Comparison of ENCODE assay signal across 18 cellular contexts in genomic region chr2:226362991-226363390, GRCh38.
DNase-seq lines count a peak whose midpoint lies in the region; ATAC-seq, FAIRE-seq and TF ChIP-seq lines count a peak whose summit lies in the region.
"Had no signal": no experiment of that assay in that cellular context is flagged by ENCODE, and none has a peak within 500 bp of the region (broad histone marks: within the 10 kb centered on the region; RNA-seq: fewer than 3 reads in every experiment).

No MANE protein-coding gene starts in this region.

- H3K9ac ChIP-seq in endothelial cell of umbilical vein (replicated peaks; ENCODE audit: extremely low read depth, insufficient read depth, low read length): no peak overlapping the region

- H3K36me3 Mint-ChIP-seq in activated naive CD4-positive, alpha-beta T cell treated with anti-CD3 and anti-CD28 coated beads for 36 hours (ENCODE audit: low read depth): no peaks in the 10 kb centered on the region
- H3K36me3 Mint-ChIP-seq: natural killer cell treated with Interleukin-12 subunit alpha and Interleukin-12 subunit beta and Interleukin-15 and Interleukin-18, amount 100 ng/mL, for 72 hours had no signal

- POLR2A ChIA-PET in endothelial cell of umbilical vein (lab: Charles Lee): no interaction called here

- CTCF ChIA-PET in endothelial cell of umbilical vein (lab: Charles Lee): interaction anchor here (1.0 kb wide), 1 partner anchor 13 kb away, joined by 3 read pairs; no protein-coding TSS in a partner anchor
- CTCF ChIA-PET in activated naive CD4-positive, alpha-beta T cell treated with anti-CD3 and anti-CD28 coated beads for 36 hours (lab: Charles Lee): no interaction called here

- intact Hi-C loops in endothelial cell of umbilical vein (cut with micrococcal nuclease): no loop called here
- intact Hi-C loops in activated naive CD4-positive, alpha-beta T cell treated with anti-CD3 and anti-CD28 coated beads for 36 hours (cut with micrococcal nuclease): no loop called here

- H3K9me3 ChIP-seq in MG63 (no peaks in the 10 kb centered on the region), endothelial cell of umbilical vein (replicated peaks; ENCODE audit: control insufficient read depth, insufficient read depth, low read length) (no peaks in the 10 kb centered on the region)
- H3K9me3 ChIP-seq: colonic mucosa had no signal

- no peak overlapping the region for H3K4me3 Mint-ChIP-seq in activated naive CD4-positive, alpha-beta T cell treated with anti-CD3 and anti-CD28 coated beads for 36 hours
- H3K4me3 Mint-ChIP-seq: activated CD4-positive, alpha-beta memory T cell treated with anti-CD3 and anti-CD28 coated beads, Interleukin-2, amount 10 ng/mL, durations not matched to agents 7 days and 5 days; activated naive CD8-positive, alpha-beta T cell treated with anti-CD3 and anti-CD28 coated beads, Interleukin-2, amount 50 U/mL, for 24 hours; activated T-cell treated with anti-CD3 and anti-CD28 coated beads, Interleukin-2, amount 50 U/mL, for 72 hours; natural killer cell treated with Interleukin-12 subunit alpha and Interleukin-12 subunit beta and Interleukin-15 and Interleukin-18, amount 100 ng/mL, for 72 hours had no signal

- no peaks in the 10 kb centered on the region for H3K4me1 ChIP-seq in endothelial cell of umbilical vein (ENCODE audit: control insufficient read depth, extremely low read depth, insufficient read depth, low read length)
- H3K4me1 ChIP-seq: colonic mucosa had no signal

- no peak overlapping the region for H3K27ac ChIP-seq in endothelial cell of umbilical vein (ENCODE audit: insufficient read depth, low read depth, low read length)
- H3K27ac ChIP-seq: colonic mucosa had no signal

- no peak overlapping the region for H3K4me2 ChIP-seq in endothelial cell of umbilical vein (ENCODE audit: insufficient read depth, low read length)

- no peak for ATAC-seq in HG03159 (IDR thresholded peaks at IDR 0.05; ENCODE audit: unreplicated experiment)
- ATAC-seq: activated naive CD8-positive, alpha-beta T cell treated with anti-CD3 and anti-CD28 coated beads, Interleukin-2, amount 50 U/mL, for 24 hours; activated T-cell treated with anti-CD3 and anti-CD28 coated beads, Interleukin-2, amount 50 U/mL, for 72 hours; K562; natural killer cell treated with Interleukin-12 subunit alpha and Interleukin-12 subunit beta and Interleukin-15 and Interleukin-18, amount 100 ng/mL, for 72 hours had no signal

- no peaks in the 10 kb centered on the region for H3K9me1 ChIP-seq in endothelial cell of umbilical vein (replicated peaks; ENCODE audit: control insufficient read depth, extremely low read depth, insufficient read depth, low read length)

- H4K20me1 ChIP-seq in endothelial cell of umbilical vein (replicated peaks; ENCODE audit: control insufficient read depth, extremely low read depth, insufficient read depth, low read length): no peaks in the 10 kb centered on the region

- no peak overlapping the region for H2AFZ ChIP-seq in endothelial cell of umbilical vein (ENCODE audit: low read depth, low read length)

- no TSS peak for BruUV-seq in endothelial cell of umbilical vein (replicated peaks; lab: Mats Ljungman, UMichigan)

- TF ChIP-seq CTCF in endothelial cell of umbilical vein (IDR thresholded peaks at IDR 0.05; ENCODE audit: extremely low read depth in 1 of 2, insufficient read depth in 1 of 2, low read depth in 1 of 2, low read length in 2 of 2): no peak

- FAIRE-seq in endothelial cell of umbilical vein (lab: Jason Lieb, UNC): no peak
- FAIRE-seq: GM19239, K562 had no signal

- H3K27me3 Mint-ChIP-seq in activated naive CD4-positive, alpha-beta T cell treated with anti-CD3 and anti-CD28 coated beads for 36 hours (ENCODE audit: low read depth): peaks cover 6% of the 10 kb centered on the region
- H3K27me3 Mint-ChIP-seq: natural killer cell treated with Interleukin-12 subunit alpha and Interleukin-12 subunit beta and Interleukin-15 and Interleukin-18, amount 100 ng/mL, for 72 hours had no signal

- H3K4me1 Mint-ChIP-seq in activated naive CD4-positive, alpha-beta T cell treated with anti-CD3 and anti-CD28 coated beads for 36 hours (ENCODE audit: low read depth): no peaks in the 10 kb centered on the region
- H3K4me1 Mint-ChIP-seq: activated CD4-positive, alpha-beta memory T cell treated with anti-CD3 and anti-CD28 coated beads, Interleukin-2, amount 10 ng/mL, durations not matched to agents 7 days and 5 days; activated naive CD8-positive, alpha-beta T cell treated with anti-CD3 and anti-CD28 coated beads, Interleukin-2, amount 50 U/mL, for 24 hours had no signal

- dilution Hi-C loops in endothelial cell of umbilical vein (cut with MboI; ENCODE audit: extremely low pct_ligation_motif_present, low sequenced_read_pairs): no loop called here

- H3K4me3 ChIP-seq in MG63: no peak overlapping the region
- no peak overlapping the region for H3K4me3 ChIP-seq in endothelial cell of umbilical vein (replicated peaks in 1 of 3; ENCODE audit: insufficient read depth in 1 of 3, low read depth in 1 of 3, low read length in 3 of 3)
- H3K4me3 ChIP-seq: colonic mucosa, K562 had no signal

- H3K9me3 Mint-ChIP-seq in activated naive CD4-positive, alpha-beta T cell treated with anti-CD3 and anti-CD28 coated beads for 36 hours: no peaks in the 10 kb centered on the region

- H3K27me3 ChIP-seq in MG63 (no peaks in the 10 kb centered on the region), endothelial cell of umbilical vein (ENCODE audit: control insufficient read depth in 2 of 2, insufficient read depth in 2 of 2, low read length in 2 of 2) (no peaks in the 10 kb centered on the region)
- H3K27me3 ChIP-seq: colonic mucosa had no signal

- DNase-seq in Daoy (ENCODE audit: low read depth) (peak; percentile 7), MG63 (peak; percentile 75), endothelial cell of umbilical vein (ENCODE audit: low read depth, low spot score) (peak; percentile 3), kidney glomerular epithelial cell (lab: John Stamatoyannopoulos, UW) (peak; percentile 19), hippocampal formation (lab: John Stamatoyannopoulos, UW) (no peak), NOMO-1 (lab: John Stamatoyannopoulos, UW; ENCODE audit: unreplicated experiment in 2 of 2) (no peak)
- no peak for DNase-seq in activated naive CD4-positive, alpha-beta T cell treated with anti-CD3 and anti-CD28 coated beads for 36 hours
- DNase-seq: activated CD4-positive, alpha-beta memory T cell treated with anti-CD3 and anti-CD28 coated beads, Interleukin-2, amount 10 ng/mL, durations not matched to agents 7 days and 5 days; activated naive CD8-positive, alpha-beta T cell treated with anti-CD3 and anti-CD28 coated beads, Interleukin-2, amount 50 U/mL, for 24 hours; activated T-cell treated with anti-CD3 and anti-CD28 coated beads, Interleukin-2, amount 50 U/mL, for 72 hours; AML-193; colonic mucosa; NCI-H1417; NCI-H2227 treated with DMSO at 0.1 percent for 48 hours had no signal

- H3K36me3 ChIP-seq in MG63 (no peaks in the 10 kb centered on the region), endothelial cell of umbilical vein (ENCODE audit: control insufficient read depth in 2 of 2, extremely low read depth in 1 of 2, insufficient read depth in 2 of 2, low read length in 2 of 2) (no peaks in the 10 kb centered on the region)
- H3K36me3 ChIP-seq: colonic mucosa had no signal

- no peak for TF ChIP-seq POLR2A in endothelial cell of umbilical vein (IDR thresholded peaks at IDR 0.05; ENCODE audit: low read depth, low read length)

- H3K27ac Mint-ChIP-seq in activated naive CD4-positive, alpha-beta T cell treated with anti-CD3 and anti-CD28 coated beads for 36 hours: no peak overlapping the region
- H3K27ac Mint-ChIP-seq: activated CD4-positive, alpha-beta memory T cell treated with anti-CD3 and anti-CD28 coated beads, Interleukin-2, amount 10 ng/mL, durations not matched to agents 7 days and 5 days; activated naive CD8-positive, alpha-beta T cell treated with anti-CD3 and anti-CD28 coated beads, Interleukin-2, amount 50 U/mL, for 24 hours; activated T-cell treated with anti-CD3 and anti-CD28 coated beads, Interleukin-2, amount 50 U/mL, for 72 hours; natural killer cell treated with Interleukin-12 subunit alpha and Interleukin-12 subunit beta and Interleukin-15 and Interleukin-18, amount 100 ng/mL, for 72 hours had no signal

- H3K79me2 ChIP-seq in endothelial cell of umbilical vein (ENCODE audit: control insufficient read depth, insufficient read depth, low read length): no peaks in the 10 kb centered on the region

TF ChIP-seq in endothelial cell of umbilical vein, 7 proteins besides CTCF, POLR2A, EP300 and RAD21:
- TF ChIP-seq EZH2 (IDR thresholded peaks at IDR 0.05; ENCODE audit: borderline replicate concordance, low read depth, low read length, severe bottlenecking): no peak
- TF ChIP-seq FOS (IDR thresholded peaks at IDR 0.05; ENCODE audit: borderline replicate concordance, insufficient read depth, low read length): peak; percentile 23

Comparison
In these comparisons a context has a peak if more than half of its experiments do, and no peak if none do; other contexts are left out.
1. DNase-seq: peak in Daoy (single experiment), MG63 (single experiment), endothelial cell of umbilical vein (single experiment) and kidney glomerular epithelial cell (single experiment); none in hippocampal formation (0 of 2), activated naive CD4-positive, alpha-beta T cell treated with anti-CD3 and anti-CD28 coated beads for 36 hours (single experiment) and NOMO-1 (0 of 2).